ENCODE assay signal across 1 cellular context in the genomic region with DNA sequence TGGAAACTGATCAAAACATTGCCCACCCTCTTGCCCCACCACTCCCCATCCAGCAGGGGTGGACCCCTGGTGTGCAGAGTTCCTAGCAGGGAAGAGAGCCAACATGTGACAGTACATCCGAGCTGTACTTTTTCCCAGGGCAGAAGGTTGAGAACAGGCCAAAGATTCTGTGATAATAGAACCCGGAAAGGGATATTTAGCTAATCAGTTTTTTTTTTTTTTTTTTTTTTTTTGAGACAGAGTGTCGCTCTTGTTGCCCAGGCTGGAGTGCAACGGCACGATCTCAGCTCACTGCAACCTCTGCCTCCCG.
TF ChIP-seq lines count a peak whose summit lies in the region.

No MANE protein-coding gene starts in this region.

TF ChIP-seq in GM23338, 12 proteins besides CTCF, POLR2A, EP300 and RAD21 (continued from another document):
- TF ChIP-seq ZNF462 (CRISPR knock-in tag; IDR thresholded peaks at IDR 0.05) (no peak), NANOG (IDR thresholded peaks at IDR 0.05; ENCODE audit: borderline replicate concordance) (no peak), POLR2AphosphoS5 (IDR thresholded peaks at IDR 0.05; ENCODE audit: low read depth) (no peak), EZH2 (IDR thresholded peaks at IDR 0.05; ENCODE audit: low read depth, unreplicated experiment) (no peak), ZNF331 (CRISPR knock-in tag; IDR thresholded peaks at IDR 0.05; ENCODE audit: low read depth) (no peak), JUNB (IDR thresholded peaks at IDR 0.05; ENCODE audit: unreplicated experiment) (no peak), STAT1 (IDR thresholded peaks at IDR 0.05; ENCODE audit: unreplicated experiment) (no peak), CREB1 (CRISPR knock-in tag; IDR thresholded peaks at IDR 0.05; ENCODE audit: low read depth) (no peak), EZH2phosphoT487 (IDR thresholded peaks at IDR 0.05; ENCODE audit: unreplicated experiment) (no peak)
- TF ChIP-seq, protein P1, sequence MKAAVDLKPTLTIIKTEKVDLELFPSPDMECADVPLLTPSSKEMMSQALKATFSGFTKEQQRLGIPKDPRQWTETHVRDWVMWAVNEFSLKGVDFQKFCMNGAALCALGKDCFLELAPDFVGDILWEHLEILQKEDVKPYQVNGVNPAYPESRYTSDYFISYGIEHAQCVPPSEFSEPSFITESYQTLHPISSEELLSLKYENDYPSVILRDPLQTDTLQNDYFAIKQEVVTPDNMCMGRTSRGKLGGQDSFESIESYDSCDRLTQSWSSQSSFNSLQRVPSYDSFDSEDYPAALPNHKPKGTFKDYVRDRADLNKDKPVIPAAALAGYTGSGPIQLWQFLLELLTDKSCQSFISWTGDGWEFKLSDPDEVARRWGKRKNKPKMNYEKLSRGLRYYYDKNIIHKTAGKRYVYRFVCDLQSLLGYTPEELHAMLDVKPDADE (IDR thresholded peaks at IDR 0.05), result no peak
